Comparison of ENCODE assay signal across 26 cellular contexts in genomic region chr6:25934735-25935313, GRCh38. TPM values are rescaled to one million over a fixed set of nuclear protein-coding genes. Genes with fewer than 3 reads are reported as not detected.
"Had no signal": no experiment of that assay in that cellular context is flagged by ENCODE, and none has a peak within 500 bp of the region (broad histone marks: within the 10 kb centered on the region; RNA-seq: fewer than 3 reads in every experiment).

No MANE protein-coding gene starts in this region.

- H3K9me3 Mint-ChIP-seq: natural killer cell treated with Interleukin-12 subunit alpha and Interleukin-12 subunit beta and Interleukin-15 and Interleukin-18, amount 100 ng/mL, for 72 hours; stimulated activated naive CD8-positive, alpha-beta T cell treated with anti-CD3 and anti-CD28 coated beads, Interleukin-15, Interleukin-2, amounts not matched to agents 100 ng/mL and 50 ng/mL, for 24 hours; T-cell; T-helper 2 cell treated with Interferon-gamma antibody and Interleukin-4, amounts not matched to agents 5 μg/mL and 100 μg/mL, for 36 hours had no signal

- H3K36me3 Mint-ChIP-seq: natural killer cell treated with Interleukin-12 subunit alpha and Interleukin-12 subunit beta and Interleukin-15 and Interleukin-18, amount 100 ng/mL, for 72 hours; T-cell had no signal

- H3K27me3 ChIP-seq: ascending aorta, brain microvascular endothelial cell, ovary, thyroid gland, upper lobe of right lung had no signal

- H3K36me3 ChIP-seq: ascending aorta, brain microvascular endothelial cell, ovary, prostate gland, thyroid gland, upper lobe of right lung had no signal

- H3K4me3 ChIP-seq: ascending aorta, ovary, prostate gland, thyroid gland, upper lobe of right lung had no signal

- H3K27ac Mint-ChIP-seq: natural killer cell treated with Interleukin-12 subunit alpha and Interleukin-12 subunit beta and Interleukin-15 and Interleukin-18, amount 100 ng/mL, for 72 hours; stimulated activated naive CD8-positive, alpha-beta T cell treated with anti-CD3 and anti-CD28 coated beads, Interleukin-15, Interleukin-2, amounts not matched to agents 100 ng/mL and 50 ng/mL, for 24 hours; T-cell; T-helper 2 cell treated with Interferon-gamma antibody and Interleukin-4, amounts not matched to agents 5 μg/mL and 100 μg/mL, for 36 hours had no signal

- H3K4me1 ChIP-seq: ascending aorta, prostate gland, thyroid gland, upper lobe of right lung had no signal

- DNase-seq: activated naive CD4-positive, alpha-beta T cell treated with anti-CD3 and anti-CD28 coated beads, Interleukin-2, amount 50 U/mL, for 16 hours; activated T-cell treated with anti-CD3 and anti-CD28 coated beads, Interleukin-2, amount 50 U/mL, for 1 hour; brain microvascular endothelial cell; central memory CD4-positive, alpha-beta T cell; dermis blood vessel endothelial cell; effector CD8-positive, alpha-beta T cell; erythroblast; glutamatergic neuron; hypothalamus; midbrain; ovary; stimulated activated CD4-positive, alpha-beta T cell treated with anti-CD3 and anti-CD28 coated beads, Interleukin-12 subunit alpha, Interleukin-12 subunit beta, amount 100 ng/mL, for 4 hours; stimulated activated CD4-positive, alpha-beta T cell treated with anti-CD3 and anti-CD28 coated beads, Interleukin-4, amount 100 ng/mL, for 4 hours; substantia nigra; T-cell; thyroid gland; upper lobe of right lung had no signal

- H3K9me3 ChIP-seq: ascending aorta, ovary, prostate gland, thyroid gland, upper lobe of right lung had no signal

- ATAC-seq: natural killer cell treated with Interleukin-12 subunit alpha and Interleukin-12 subunit beta and Interleukin-15 and Interleukin-18, amount 100 ng/mL, for 72 hours; T-cell; upper lobe of right lung had no signal

- FAIRE-seq: frontal cortex, islet of Langerhans had no signal

- H3K27ac ChIP-seq: ascending aorta, brain microvascular endothelial cell, ovary, prostate gland, thyroid gland, upper lobe of right lung, VCaP had no signal

RNA-seq across cellular contexts. Expression of gene SLC17A2, which starts 4.3 kb away (rescaled TPM):
- total RNA-seq: ascending aorta; dermis blood vessel endothelial cell; frontal cortex; natural killer cell treated with Interleukin-12 subunit alpha and Interleukin-12 subunit beta and Interleukin-15 and Interleukin-18, amount 100 ng/mL, for 72 hours; ovary; prostate gland; T-cell; thyroid gland; upper lobe of right lung had no signal
- polyA plus RNA-seq: adipose tissue, ovary had no signal
